Comparison of ENCODE assay signal across 10 cellular contexts in the genomic region with DNA sequence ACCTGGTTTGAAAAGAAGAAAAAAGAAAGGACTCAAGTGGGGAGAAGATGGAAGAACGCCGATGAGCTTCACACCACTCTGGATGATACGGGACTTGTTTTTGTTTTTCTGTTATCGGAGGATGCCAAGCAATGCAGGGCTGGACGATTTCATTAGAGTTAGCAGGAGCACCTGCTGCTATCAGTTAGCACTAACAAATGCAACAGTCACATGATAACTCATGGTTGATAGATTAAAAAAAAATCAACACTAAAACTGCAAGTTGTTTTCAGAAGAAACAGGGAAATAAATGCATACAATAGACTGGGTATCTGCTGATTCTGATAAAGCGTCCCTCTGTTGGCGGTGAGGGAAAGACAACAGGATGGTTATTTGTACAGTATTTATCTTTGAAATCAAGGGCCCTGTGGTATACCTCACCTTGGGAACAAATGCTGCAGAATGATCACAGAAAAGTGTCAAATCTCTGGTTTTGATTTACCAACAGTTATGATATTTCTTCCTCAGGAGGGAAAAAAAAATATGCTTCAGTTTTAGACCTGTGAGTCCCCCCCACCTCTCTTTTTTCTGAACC.
DNase-seq lines count a peak whose midpoint lies in the region; ATAC-seq and TF ChIP-seq lines count a peak whose summit lies in the region.
"Had no signal": no experiment of that assay in that cellular context is flagged by ENCODE, and none has a peak within 500 bp of the region (broad histone marks: within the 10 kb centered on the region; RNA-seq: fewer than 3 reads in every experiment).

No MANE protein-coding gene starts in this region.

- no peak overlapping the region for H3K4me3 Mint-ChIP-seq in T-helper 2 cell treated with Interferon-gamma antibody and Interleukin-4, amounts not matched to agents 5 μg/mL and 100 μg/mL, for 36 hours

- peaks cover 51% of the 10 kb centered on the region for H3K4me1 Mint-ChIP-seq in T-helper 2 cell treated with Interferon-gamma antibody and Interleukin-4, amounts not matched to agents 5 μg/mL and 100 μg/mL, for 36 hours (ENCODE audit: low read depth)

- no peaks in the 10 kb centered on the region for H3K27me3 Mint-ChIP-seq in T-helper 2 cell treated with Interferon-gamma antibody and Interleukin-4, amounts not matched to agents 5 μg/mL and 100 μg/mL, for 36 hours (ENCODE audit: low read depth)

- no peak for ATAC-seq in foreskin keratinocyte

- H3K36me3 Mint-ChIP-seq in T-helper 2 cell treated with Interferon-gamma antibody and Interleukin-4, amounts not matched to agents 5 μg/mL and 100 μg/mL, for 36 hours (ENCODE audit: low read depth): peaks cover 27% of the 10 kb centered on the region

- intact Hi-C loops in sigmoid colon (cut with DNase I): loop anchor here (5.0 kb wide), 1 partner anchor 59 kb away; no protein-coding TSS in a partner anchor

- H3K36me3 ChIP-seq in sigmoid colon: peaks cover 0 to 9% (median 0%) of the 10 kb centered on the region in 4 donors

- H3K9me3 Mint-ChIP-seq in T-helper 2 cell treated with Interferon-gamma antibody and Interleukin-4, amounts not matched to agents 5 μg/mL and 100 μg/mL, for 36 hours: peaks cover 4% of the 10 kb centered on the region

- peak overlapping the region; percentile 34 for H3K27ac Mint-ChIP-seq in T-helper 2 cell treated with Interferon-gamma antibody and Interleukin-4, amounts not matched to agents 5 μg/mL and 100 μg/mL, for 36 hours

- TF ChIP-seq CTCF in foreskin keratinocyte (conservative IDR thresholded peaks at IDR 0.05) (no peak), sigmoid colon (IDR thresholded peaks at IDR 0.05) (no peak)

- peaks cover 40% of the 10 kb centered on the region for H3K4me1 ChIP-seq in foreskin keratinocyte
- H3K4me1 ChIP-seq in sigmoid colon: peaks cover 0 to 88% (median 59%) of the 10 kb centered on the region in 4 donors

- in situ Hi-C loops in KBM-7 (cut with MboI; ENCODE audit: low pct_unique_long_range_greater_than_20kb, low sequenced_read_pairs): no loop called here

- 47 to 67% methylated on average over 7 of the region's 7 CpGs for WGBS in sigmoid colon, 2 donors

- H3K27ac ChIP-seq in foreskin keratinocyte (peak overlapping the region; percentile 16), sigmoid colon (peak overlapping the region; percentile 64 to 72 (median 70))

- no peaks in the 10 kb centered on the region for H3K9me3 ChIP-seq in sigmoid colon

- H3K27me3 ChIP-seq in foreskin keratinocyte (no peaks in the 10 kb centered on the region), sigmoid colon (no peaks in the 10 kb centered on the region)

- H3K4me3 ChIP-seq in sigmoid colon: no peak overlapping the region

- no peak for TF ChIP-seq EP300 in sigmoid colon (IDR thresholded peaks at IDR 0.05)

- no peak for TF ChIP-seq POLR2A in sigmoid colon (IDR thresholded peaks at IDR 0.05)

- DNase-seq in DMS53 (lab: John Stamatoyannopoulos, UW) (peak; percentile 1), DMS53 treated with DMSO at 0.1 percent for 48 hours (lab: John Stamatoyannopoulos, UW; ENCODE audit: unreplicated experiment) (no peak), foreskin keratinocyte (no peak), sigmoid colon (no peak), NCI-H510A (lab: John Stamatoyannopoulos, UW) (no peak), KBM-7 (no peak)
- DNase-seq in T-helper 2 cell treated with Interferon-gamma antibody and Interleukin-4, amounts not matched to agents 5 μg/mL and 100 μg/mL, for 36 hours (ENCODE audit: low spot score): no peak
- no peak for DNase-seq in effector CD4-positive, alpha-beta T cell
- DNase-seq: 8988T, NCI-H774 had no signal
